Comparison of ENCODE assay signal across 40 cellular contexts in the genomic region with DNA sequence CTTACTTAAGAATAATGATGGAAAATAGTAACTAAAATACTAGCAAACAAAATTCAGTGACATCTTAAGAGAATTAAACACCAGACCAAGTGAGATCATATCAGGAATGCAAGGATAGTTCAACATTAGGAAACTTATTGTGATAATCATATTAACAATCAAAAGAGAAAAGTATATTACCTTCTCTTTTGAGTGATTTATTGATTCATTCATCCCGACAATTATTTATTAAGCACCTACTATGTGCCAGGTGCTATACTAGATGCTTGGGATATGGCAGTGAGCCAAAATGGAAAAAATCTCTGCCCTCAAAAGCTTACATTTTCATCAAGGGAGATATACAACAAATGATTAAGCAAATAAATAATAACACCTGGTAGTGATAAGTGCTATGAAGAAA. TPM values are rescaled to one million over a fixed set of nuclear protein-coding genes. Genes with fewer than 3 reads are reported as not detected.
"Had no signal": no experiment of that assay in that cellular context is flagged by ENCODE, and none has a peak within 500 bp of the region (broad histone marks: within the 10 kb centered on the region; RNA-seq: fewer than 3 reads in every experiment).

No MANE protein-coding gene starts in this region.

- DNase-seq: activated effector memory CD4-positive, alpha-beta T cell treated with anti-CD3 and anti-CD28 coated beads, Interleukin-2, amount 50 U/mL, for 16 hours; activated effector memory CD4-positive, alpha-beta T cell treated with Interleukin-2 at 50 U/mL for 16 hours; activated gamma-delta T cell; activated gamma-delta T cell treated with Interleukin-2 at 50 U/mL for 16 hours; activated naive CD4-positive, alpha-beta T cell; activated naive CD4-positive, alpha-beta T cell treated with anti-CD3 and anti-CD28 coated beads for 36 hours; activated naive CD4-positive, alpha-beta T cell treated with anti-CD3 and anti-CD28 coated beads, Interleukin-2, amount 10 ng/mL, durations not matched to agents 7 days and 5 days; activated naive CD4-positive, alpha-beta T cell treated with anti-CD3 and anti-CD28 coated beads, Interleukin-2, amount 50 U/mL, for 16 hours; activated naive CD4-positive, alpha-beta T cell treated with Interleukin-2 at 50 U/mL for 16 hours; activated naive CD8-positive, alpha-beta T cell treated with anti-CD3 and anti-CD28 coated beads for 36 hours; activated naive CD8-positive, alpha-beta T cell treated with anti-CD3 and anti-CD28 coated beads, Interleukin-2, amount 10 ng/mL, durations not matched to agents 7 days and 5 days; activated naive CD8-positive, alpha-beta T cell treated with anti-CD3 and anti-CD28 coated beads, Interleukin-2, amount 50 U/mL, for 24 hours; activated T-cell treated with anti-CD3 and anti-CD28 coated beads, Interleukin-2, amount 50 U/mL, for 1 hour; activated T-cell treated with anti-CD3 and anti-CD28 coated beads, Interleukin-2, amount 50 U/mL, for 24 hours; activated T-cell treated with anti-CD3 and anti-CD28 coated beads, Interleukin-2, amount 50 U/mL, for 4 hours; activated T-cell treated with anti-CD3 and anti-CD28 coated beads, Interleukin-2, amount 50 U/mL, for 48 hours; activated T-cell treated with anti-CD3 and anti-CD28 coated beads, Interleukin-2, amount 50 U/mL, for 72 hours; adrenal gland; amniotic stem cell; amygdala; anterior cingulate cortex; aorta; body of pancreas; brain microvascular endothelial cell; caudate nucleus; central memory CD4-positive, alpha-beta T cell; cerebellar nuclear complex had no signal

- H3K27me3 ChIP-seq: adrenal gland, ascending aorta, body of pancreas, breast epithelium had no signal

- H3K4me3 ChIP-seq: adrenal gland, ascending aorta, body of pancreas, breast epithelium, cardiac muscle cell had no signal

- H3K27ac ChIP-seq: adrenal gland, ascending aorta, body of pancreas, brain microvascular endothelial cell, breast epithelium, cardiac muscle cell had no signal

- H3K27ac Mint-ChIP-seq: activated naive CD4-positive, alpha-beta T cell treated with anti-CD3 and anti-CD28 coated beads for 36 hours; activated naive CD4-positive, alpha-beta T cell treated with anti-CD3 and anti-CD28 coated beads, Interleukin-2, amount 10 ng/mL, durations not matched to agents 7 days and 5 days; activated naive CD4-positive, alpha-beta T cell treated with anti-CD3 and anti-CD28 coated beads, Interleukin-2, amount 50 U/mL, for 24 hours; activated naive CD4-positive, alpha-beta T cell treated with anti-CD3 and anti-CD28 coated beads, Interleukin-2, amount 50 U/mL, for 72 hours; activated naive CD8-positive, alpha-beta T cell; activated naive CD8-positive, alpha-beta T cell treated with anti-CD3 and anti-CD28 coated beads for 36 hours; activated naive CD8-positive, alpha-beta T cell treated with anti-CD3 and anti-CD28 coated beads, Interleukin-2, amount 10 ng/mL, durations not matched to agents 7 days and 5 days; activated naive CD8-positive, alpha-beta T cell treated with anti-CD3 and anti-CD28 coated beads, Interleukin-2, amount 50 U/mL, for 24 hours; activated T-cell treated with anti-CD3 and anti-CD28 coated beads, Interleukin-2, amount 50 U/mL, for 24 hours; activated T-cell treated with anti-CD3 and anti-CD28 coated beads, Interleukin-2, amount 50 U/mL, for 72 hours; activated T-helper 1 cell treated with anti-CD3 and anti-CD28 coated beads, Interleukin-12 subunit alpha, Interleukin-12 subunit beta, Interleukin-2, Interleukin-4 antibody, amounts not matched to agents 30 ng/mL and 10 ng/mL and 1 ng/mL, durations not matched to agents 14 hours and 24 hours and 36 hours; activated T-helper 17 cell treated with anti-CD3 and anti-CD28 coated beads, Interleukin-2, amount 50 U/mL, for 72 hours; activated T-helper 2 cell treated with anti-CD3 and anti-CD28 coated beads, Interferon-gamma antibody, Interleukin-2, Interleukin-4, amounts not matched to agents 10 μg/mL and 5 μg/mL and 100 μg/mL, durations not matched to agents 14 hours and 24 hours and 36 hours; brain had no signal

- H3K4me3 Mint-ChIP-seq: activated naive CD4-positive, alpha-beta T cell treated with anti-CD3 and anti-CD28 coated beads for 36 hours; activated naive CD4-positive, alpha-beta T cell treated with anti-CD3 and anti-CD28 coated beads, Interleukin-2, amount 10 ng/mL, durations not matched to agents 7 days and 5 days; activated naive CD4-positive, alpha-beta T cell treated with anti-CD3 and anti-CD28 coated beads, Interleukin-2, amount 50 U/mL, for 24 hours; activated naive CD8-positive, alpha-beta T cell; activated naive CD8-positive, alpha-beta T cell treated with anti-CD3 and anti-CD28 coated beads for 36 hours; activated naive CD8-positive, alpha-beta T cell treated with anti-CD3 and anti-CD28 coated beads, Interleukin-2, amount 10 ng/mL, durations not matched to agents 7 days and 5 days; activated naive CD8-positive, alpha-beta T cell treated with anti-CD3 and anti-CD28 coated beads, Interleukin-2, amount 50 U/mL, for 24 hours; activated T-cell treated with anti-CD3 and anti-CD28 coated beads, Interleukin-2, amount 50 U/mL, for 24 hours; activated T-cell treated with anti-CD3 and anti-CD28 coated beads, Interleukin-2, amount 50 U/mL, for 4 hours; activated T-cell treated with anti-CD3 and anti-CD28 coated beads, Interleukin-2, amount 50 U/mL, for 72 hours; activated T-helper 1 cell treated with anti-CD3 and anti-CD28 coated beads, Interleukin-12 subunit alpha, Interleukin-12 subunit beta, Interleukin-2, Interleukin-4 antibody, amounts not matched to agents 30 ng/mL and 10 ng/mL and 1 ng/mL, durations not matched to agents 14 hours and 24 hours and 36 hours; activated T-helper 17 cell treated with anti-CD3 and anti-CD28 coated beads, Interleukin-2, amount 50 U/mL, for 72 hours; brain; central memory CD8-positive, alpha-beta T cell had no signal

- H3K36me3 ChIP-seq: adrenal gland, ascending aorta, brain microvascular endothelial cell, breast epithelium, cardiac muscle cell had no signal

- H3K4me1 ChIP-seq: adrenal gland, ascending aorta, body of pancreas, breast epithelium had no signal

- H3K9me3 ChIP-seq: body of pancreas had no signal

- H3K4me1 Mint-ChIP-seq: activated naive CD4-positive, alpha-beta T cell treated with anti-CD3 and anti-CD28 coated beads, Interleukin-2, amount 10 ng/mL, durations not matched to agents 7 days and 5 days; activated naive CD4-positive, alpha-beta T cell treated with anti-CD3 and anti-CD28 coated beads, Interleukin-2, amount 50 U/mL, for 24 hours; activated naive CD8-positive, alpha-beta T cell treated with anti-CD3 and anti-CD28 coated beads for 36 hours; activated naive CD8-positive, alpha-beta T cell treated with anti-CD3 and anti-CD28 coated beads, Interleukin-2, amount 10 ng/mL, durations not matched to agents 7 days and 5 days; activated naive CD8-positive, alpha-beta T cell treated with anti-CD3 and anti-CD28 coated beads, Interleukin-2, amount 50 U/mL, for 24 hours; activated T-helper 17 cell treated with anti-CD3 and anti-CD28 coated beads, Interleukin-2, amount 50 U/mL, for 72 hours; brain; central memory CD8-positive, alpha-beta T cell had no signal

- H3K36me3 Mint-ChIP-seq: activated naive CD8-positive, alpha-beta T cell treated with anti-CD3 and anti-CD28 coated beads, Interleukin-2, amount 10 ng/mL, durations not matched to agents 7 days and 5 days; brain had no signal

- ATAC-seq: activated naive CD4-positive, alpha-beta T cell treated with anti-CD3 and anti-CD28 coated beads, Interleukin-2, amount 50 U/mL, for 72 hours; activated naive CD8-positive, alpha-beta T cell treated with anti-CD3 and anti-CD28 coated beads, Interleukin-2, amount 50 U/mL, for 24 hours; activated T-cell treated with anti-CD3 and anti-CD28 coated beads, Interleukin-2, amount 50 U/mL, for 4 hours; activated T-cell treated with anti-CD3 and anti-CD28 coated beads, Interleukin-2, amount 50 U/mL, for 72 hours; activated T-helper 17 cell treated with anti-CD3 and anti-CD28 coated beads, Interleukin-2, amount 50 U/mL, for 72 hours; body of pancreas had no signal

- FAIRE-seq: astrocyte, bronchial epithelial cell had no signal

RNA-seq across cellular contexts. Expression of a gene that starts 47.2 kb away (rescaled TPM):
- total RNA-seq: activated naive CD4-positive, alpha-beta T cell treated with anti-CD3 and anti-CD28 coated beads for 36 hours; activated T-helper 2 cell treated with anti-CD3 and anti-CD28 coated beads, Interferon-gamma antibody, Interleukin-2, Interleukin-4, amounts not matched to agents 10 μg/mL and 5 μg/mL and 100 μg/mL, durations not matched to agents 14 hours and 24 hours and 36 hours had no signal
